In genomic region chr6:52087498-52087999, GRCh38 we compare ENCODE assay signal across 8 cellular contexts. TPM values are rescaled to one million over a fixed set of nuclear protein-coding genes. Genes with fewer than 3 reads are reported as not detected.
A peak's percentile ranks its signal among the peaks of the same experiment; 100 is the strongest.
DNase-seq lines count a peak whose midpoint lies in the region; ATAC-seq and TF ChIP-seq lines count a peak whose summit lies in the region.

TSS of gene PKHD1 (minus strand) at chr6:52087613. CDS start at chr6:52084933, 2,680 bp downstream.

- H3K27me3 Mint-ChIP-seq in neural progenitor cell (ENCODE audit: insufficient read depth, low read depth) = peaks cover 2% of the 10 kb centered on the region

- H3K4me1 ChIP-seq in KMS-11 (ENCODE audit: low read depth, poor library complexity, severe bottlenecking) = peaks cover 7% of the 10 kb centered on the region
- peaks cover 35% of the 10 kb centered on the region for H3K4me1 ChIP-seq in mammary epithelial cell (ENCODE audit: insufficient read depth, low read length)
- no peaks in the 10 kb centered on the region for H3K4me1 ChIP-seq in neural progenitor cell

- H4K20me1 ChIP-seq in KMS-11 (ENCODE audit: insufficient read depth) (no peaks in the 10 kb centered on the region), mammary epithelial cell (ENCODE audit: insufficient read depth, low read length) (no peaks in the 10 kb centered on the region), neural progenitor cell (ENCODE audit: low read depth) (no peaks in the 10 kb centered on the region)

- BruUV-seq in mammary epithelial cell (replicated peaks; lab: Mats Ljungman, UMichigan) = no TSS peak

- in situ Hi-C loops in mammary epithelial cell (cut with MboI; ENCODE audit: low sequenced_read_pairs in 2 of 2) = no loop called here

- H3K36me3 ChIP-seq in GM06990 (ENCODE audit: control insufficient read depth, insufficient read depth, low read length) = no peaks in the 10 kb centered on the region
- H3K36me3 ChIP-seq in KMS-11 (ENCODE audit: insufficient read depth) = no peaks in the 10 kb centered on the region
- H3K36me3 ChIP-seq in mammary epithelial cell (ENCODE audit: insufficient read depth, low read length) = no peaks in the 10 kb centered on the region
- H3K36me3 ChIP-seq in neural progenitor cell = no peaks in the 10 kb centered on the region

- DNase-seq in GM06990 (ENCODE audit: extremely low read depth, insufficient read length) (no peak), mammary epithelial cell (peak; percentile 43), neural progenitor cell (ENCODE audit: low spot score) (peak; percentile 27), amniotic stem cell (lab: John Stamatoyannopoulos, UW) (no peak), amygdala (lab: John Stamatoyannopoulos, UW) (no peak)

- H3K36me3 Mint-ChIP-seq in neural progenitor cell = no peaks in the 10 kb centered on the region

- H3K4me1 Mint-ChIP-seq in neural progenitor cell = peaks cover 6% of the 10 kb centered on the region

- H3K27ac Mint-ChIP-seq in neural progenitor cell = no peak within 1 kb of the TSS

- H3K79me2 ChIP-seq in KMS-11 (ENCODE audit: insufficient read depth, low read depth) (no peaks in the 10 kb centered on the region), mammary epithelial cell (ENCODE audit: insufficient read depth, low read length) (no peaks in the 10 kb centered on the region), neural progenitor cell (ENCODE audit: low read depth) (no peaks in the 10 kb centered on the region)

- intact Hi-C loops in mammary epithelial cell (cut with micrococcal nuclease) = no loop called here

- no peaks in the 10 kb centered on the region for H3K9me3 Mint-ChIP-seq in neural progenitor cell

- 53% methylated on average over 7 of the region's 7 CpGs for WGBS in mammary epithelial cell (ENCODE audit: low coverage, missing lambda C conversion rate)

- no peak within 1 kb of the TSS for H3K27ac ChIP-seq in KMS-11
- no peak within 1 kb of the TSS for H3K27ac ChIP-seq in mammary epithelial cell (ENCODE audit: insufficient read depth, low read depth, low read length)
- H3K27ac ChIP-seq in neural progenitor cell = no peak within 1 kb of the TSS

- H3K4me3 Mint-ChIP-seq in neural progenitor cell = no peak within 1 kb of the TSS

- H3K9me3 ChIP-seq in mammary epithelial cell (replicated peaks; ENCODE audit: insufficient read depth, low read length) (no peaks in the 10 kb centered on the region), neural progenitor cell (ENCODE audit: low read depth) (no peaks in the 10 kb centered on the region)

- H3K9ac ChIP-seq in KMS-11 = no peak within 1 kb of the TSS
- H3K9ac ChIP-seq in mammary epithelial cell (ENCODE audit: insufficient read depth, low read length) = no peak within 1 kb of the TSS
- no peak within 1 kb of the TSS for H3K9ac ChIP-seq in neural progenitor cell

- no peak for ATAC-seq in HG03354 (IDR thresholded peaks at IDR 0.05; ENCODE audit: poor library complexity, severe bottlenecking, unreplicated experiment)
- no peak for ATAC-seq in HG02763 (IDR thresholded peaks at IDR 0.05; ENCODE audit: unreplicated experiment)

- CTCF ChIA-PET in mammary epithelial cell (lab: Charles Lee; ENCODE audit: low non-redundant PET) = no interaction called here

- H2AFZ ChIP-seq in KMS-11 (ENCODE audit: low read depth) (no peak within 1 kb of the TSS), mammary epithelial cell (ENCODE audit: low read depth, low read length) (peak within 1 kb of the TSS; percentile 31), neural progenitor cell (replicated peaks) (peak within 1 kb of the TSS; percentile 75)

- H3K27me3 ChIP-seq in GM06990 (replicated peaks; ENCODE audit: control insufficient read depth, insufficient read depth, low read length) (no peaks in the 10 kb centered on the region; the same call in 1 of the 2 replicates), KMS-11 (ENCODE audit: insufficient read depth, low read depth) (no peaks in the 10 kb centered on the region), mammary epithelial cell (ENCODE audit: insufficient read depth, low read length) (no peaks in the 10 kb centered on the region), neural progenitor cell (no peaks in the 10 kb centered on the region)

- dilution Hi-C loops in mammary epithelial cell (cut with HindIII; ENCODE audit: low sequenced_read_pairs) = no loop called here

- H3K4me3 ChIP-seq in GM06990 (replicated peaks; ENCODE audit: low read depth, low read length) (no peak within 1 kb of the TSS), KMS-11 (IDR thresholded peaks at IDR 0.05; ENCODE audit: insufficient read depth, low read depth, low read length) (no peak within 1 kb of the TSS), mammary epithelial cell (replicated peaks in 1 of 3; ENCODE audit: insufficient read depth in 1 of 3, low read depth in 2 of 3, low read length in 3 of 3) (no peak within 1 kb of the TSS), neural progenitor cell (no peak within 1 kb of the TSS)

- H3K4me2 ChIP-seq in KMS-11 (no peak within 1 kb of the TSS), mammary epithelial cell (ENCODE audit: insufficient read depth, low read depth, low read length) (no peak within 1 kb of the TSS), neural progenitor cell (no peak within 1 kb of the TSS)

- TF ChIP-seq CTCF in GM06990 (IDR thresholded peaks at IDR 0.05; ENCODE audit: insufficient read depth, low read length, poor library complexity, severe bottlenecking) = peak; percentile 66
- TF ChIP-seq CTCF in KMS-11 (conservative IDR thresholded peaks at IDR 0.05; ENCODE audit: low read depth, low read length) = 0 out of 2 replicates have a peak, but pooled peaks have one; percentile 26
- TF ChIP-seq CTCF in mammary epithelial cell (conservative IDR thresholded peaks at IDR 0.05 in 1 of 2, IDR thresholded peaks at IDR 0.05 in 1 of 2; ENCODE audit: extremely low read depth in 1 of 2, insufficient read depth in 1 of 2, low read depth in 1 of 2, low read length in 2 of 2) = peak; percentile 45 to 48
- TF ChIP-seq CTCF in neural progenitor cell (IDR thresholded peaks at IDR 0.05) = peak; percentile 57

- no peaks in the 10 kb centered on the region for H3F3A ChIP-seq in neural progenitor cell (ENCODE audit: low read depth)

RNA-seq across cellular contexts. Expression of gene PKHD1, which starts in this region (rescaled TPM):
- total RNA-seq in mammary epithelial cell (under 1 TPM; under 0.01 to 0.02 TPM), neural progenitor cell (ENCODE audit: low replicate concordance) (0.03 and 0.04 TPM in 2 replicates)
- 0.05 TPM for polyA plus RNA-seq in mammary epithelial cell
- not detected for polyA minus RNA-seq in mammary epithelial cell

Comparison
In these comparisons a context has a peak if more than half of its experiments do, and no peak if none do; other contexts are left out.
1. Peak in DNase-seq in mammary epithelial cell; RNA of the gene not detected or under 1 TPM.
2. Peak in DNase-seq in neural progenitor cell; RNA of the gene not detected or under 1 TPM.